In genomic region chr18:72456802-72457201, GRCh38 we compare ENCODE assay signal across 22 cellular contexts.
A peak's percentile ranks its signal among the peaks of the same experiment; 100 is the strongest.
DNase-seq lines count a peak whose midpoint lies in the region; ATAC-seq, FAIRE-seq and TF ChIP-seq lines count a peak whose summit lies in the region.
"Had no signal": no experiment of that assay in that cellular context is flagged by ENCODE, and none has a peak within 500 bp of the region (broad histone marks: within the 10 kb centered on the region; RNA-seq: fewer than 3 reads in every experiment).

No MANE protein-coding gene starts in this region.

- TF ChIP-seq CTCF in body of pancreas (IDR thresholded peaks at IDR 0.05) (no peak), foreskin keratinocyte (conservative IDR thresholded peaks at IDR 0.05) (no peak), WTC11 (IDR thresholded peaks at IDR 0.05) (no peak)

- POLR2A ChIA-PET in WTC11 (lab: Charles Lee): no interaction called here

- peaks cover 51% of the 10 kb centered on the region for H3K36me3 Mint-ChIP-seq in WTC11
- H3K36me3 Mint-ChIP-seq: memory B cell had no signal

- DNase-seq in LHCN-M2 (ENCODE audit: low read depth) (peak; percentile 56), body of pancreas (no peak), foreskin keratinocyte (peak; percentile 36 to 67), skeletal muscle cell (ENCODE audit: low read depth) (peak; percentile 1), GM12891 (ENCODE audit: insufficient read length, low spot score) (no peak), WTC11 (ENCODE audit: low spot score) (no peak)
- no peak for DNase-seq in activated CD4-positive, alpha-beta T cell treated with anti-CD3 and anti-CD28 coated beads for 1 hour
- DNase-seq: activated CD4-positive, alpha-beta memory T cell treated with anti-CD3 and anti-CD28 coated beads, Interleukin-2, amount 10 ng/mL, durations not matched to agents 7 days and 5 days; activated CD4-positive, CD25-positive, alpha-beta regulatory T cell; activated gamma-delta T cell treated with Interleukin-2 at 50 U/mL for 16 hours; AML-193; DND-41; left cardiac atrium; NCI-H1105 treated with DMSO at 0.1 percent for 48 hours; NCI-H2081 treated with DMSO at 0.1 percent for 48 hours; NCI-H510A treated with DMSO at 0.1 percent for 48 hours; right cardiac atrium; stimulated activated naive CD8-positive, alpha-beta T cell treated with anti-CD3 and anti-CD28 coated beads, Interleukin-15, amount 100 ng/mL, for 72 hours; transverse colon had no signal

- H3K4me3 ChIP-seq in body of pancreas: no peak overlapping the region
- H3K4me3 ChIP-seq in skeletal muscle cell (ENCODE audit: low read depth, low read length): no peak overlapping the region
- H3K4me3 ChIP-seq: GM23338, transverse colon had no signal

- no peak overlapping the region for H3K27ac Mint-ChIP-seq in WTC11
- H3K27ac Mint-ChIP-seq: activated CD4-positive, alpha-beta memory T cell treated with anti-CD3 and anti-CD28 coated beads, Interleukin-2, amount 10 ng/mL, durations not matched to agents 7 days and 5 days; GM23338; memory B cell; stimulated activated naive CD8-positive, alpha-beta T cell treated with anti-CD3 and anti-CD28 coated beads, Interleukin-15, amount 100 ng/mL, for 72 hours had no signal

- ATAC-seq in body of pancreas (peak; percentile 50), foreskin keratinocyte (no peak), GM19324 (IDR thresholded peaks at IDR 0.05; ENCODE audit: low FRiP score, unreplicated experiment) (no peak), WTC11 (no peak)
- ATAC-seq: GM23338; right cardiac atrium; stimulated activated naive CD8-positive, alpha-beta T cell treated with anti-CD3 and anti-CD28 coated beads, Interleukin-15, amount 100 ng/mL, for 72 hours had no signal

- no peak for FAIRE-seq in GM12891 (lab: Jason Lieb, UNC)

- H3K4me1 ChIP-seq in body of pancreas (no peaks in the 10 kb centered on the region), foreskin keratinocyte (peaks cover 8% of the 10 kb centered on the region)
- H3K4me1 ChIP-seq: transverse colon had no signal

- H3K27ac ChIP-seq in body of pancreas (no peak overlapping the region), foreskin keratinocyte (no peak overlapping the region)
- H3K27ac ChIP-seq: transverse colon had no signal

- no peaks in the 10 kb centered on the region for H3K27me3 ChIP-seq in body of pancreas
- H3K27me3 ChIP-seq in foreskin keratinocyte: no peaks in the 10 kb centered on the region
- H3K27me3 ChIP-seq: transverse colon had no signal

- H3K36me3 ChIP-seq in body of pancreas (replicated peaks in 1 of 2; ENCODE audit: insufficient read depth in 1 of 2, low read depth in 2 of 2): no peaks in the 10 kb centered on the region
- H3K36me3 ChIP-seq: transverse colon had no signal

- 48 to 53% methylated on average over 1 of the region's 1 CpG for WGBS in body of pancreas, 2 donors

- CTCF ChIA-PET in WTC11 (lab: Charles Lee): no interaction called here

- no peaks in the 10 kb centered on the region for H3K9me3 ChIP-seq in body of pancreas
- H3K9me3 ChIP-seq: transverse colon had no signal

- TF ChIP-seq POLR2A in body of pancreas (IDR thresholded peaks at IDR 0.05) (no peak), GM12891 (IDR thresholded peaks at IDR 0.05; ENCODE audit: low read depth, low read length) (no peak)

- peaks cover 72% of the 10 kb centered on the region for H3K9me3 Mint-ChIP-seq in WTC11

- H3K4me1 Mint-ChIP-seq in WTC11: no peaks in the 10 kb centered on the region
- H3K4me1 Mint-ChIP-seq: activated CD4-positive, alpha-beta memory T cell treated with anti-CD3 and anti-CD28 coated beads, Interleukin-2, amount 10 ng/mL, durations not matched to agents 7 days and 5 days; GM23338; memory B cell; stimulated activated naive CD8-positive, alpha-beta T cell treated with anti-CD3 and anti-CD28 coated beads, Interleukin-15, amount 100 ng/mL, for 72 hours had no signal

- intact Hi-C loops in body of pancreas (cut with DNase I): no loop called here

- no peak overlapping the region for H3K4me3 Mint-ChIP-seq in WTC11
- H3K4me3 Mint-ChIP-seq: activated CD4-positive, alpha-beta memory T cell treated with anti-CD3 and anti-CD28 coated beads, Interleukin-2, amount 10 ng/mL, durations not matched to agents 7 days and 5 days; GM23338; memory B cell; stimulated activated naive CD8-positive, alpha-beta T cell treated with anti-CD3 and anti-CD28 coated beads, Interleukin-15, amount 100 ng/mL, for 72 hours had no signal

- H3K27me3 Mint-ChIP-seq in WTC11 (ENCODE audit: low read depth): peaks cover 84% of the 10 kb centered on the region
- H3K27me3 Mint-ChIP-seq: activated CD4-positive, alpha-beta memory T cell treated with anti-CD3 and anti-CD28 coated beads, Interleukin-2, amount 10 ng/mL, durations not matched to agents 7 days and 5 days; memory B cell; stimulated activated naive CD8-positive, alpha-beta T cell treated with anti-CD3 and anti-CD28 coated beads, Interleukin-15, amount 100 ng/mL, for 72 hours had no signal

TF ChIP-seq in GM12891, 5 proteins besides CTCF, POLR2A, EP300 and RAD21:
- TF ChIP-seq POLR2AphosphoS5 (IDR thresholded peaks at IDR 0.05; ENCODE audit: low read depth, low read length) (no peak), POU2F2 (IDR thresholded peaks at IDR 0.05; ENCODE audit: low read depth, low read length) (no peak), SPI1 (IDR thresholded peaks at IDR 0.05; ENCODE audit: low read depth, low read length) (no peak), TAF1 (IDR thresholded peaks at IDR 0.05; ENCODE audit: low read depth, low read length) (no peak), PAX5 (IDR thresholded peaks at IDR 0.05; ENCODE audit: insufficient read depth, low read length, severe bottlenecking) (no peak)

TF ChIP-seq in WTC11, 78 proteins besides CTCF, POLR2A, EP300 and RAD21:
- TF ChIP-seq ESRRA (CRISPR knock-in tag; IDR thresholded peaks at IDR 0.05; ENCODE audit: borderline replicate concordance) (no peak), ZNF532 (CRISPR knock-in tag; IDR thresholded peaks at IDR 0.05; ENCODE audit: borderline replicate concordance) (no peak), E2F4 (CRISPR knock-in tag; IDR thresholded peaks at IDR 0.05; ENCODE audit: borderline replicate concordance, low read depth) (no peak), CDX4 (CRISPR knock-in tag; IDR thresholded peaks at IDR 0.05; ENCODE audit: borderline replicate concordance) (no peak)

Comparison
In these comparisons a context has a peak if more than half of its experiments do, and no peak if none do; other contexts are left out.
1. DNase-seq: peak in LHCN-M2 (single experiment), foreskin keratinocyte (2 of 2) and skeletal muscle cell (single experiment); none in body of pancreas (0 of 4), GM12891 (single experiment), activated CD4-positive, alpha-beta T cell treated with anti-CD3 and anti-CD28 coated beads for 1 hour (single experiment) and WTC11 (single experiment).